Comparison of ENCODE assay signal across 21 cellular contexts in genomic region chrY:12215564-12216022, GRCh38.
DNase-seq lines count a peak whose midpoint lies in the region; ATAC-seq and TF ChIP-seq lines count a peak whose summit lies in the region.
"Had no signal": no experiment of that assay in that cellular context is flagged by ENCODE, and none has a peak within 500 bp of the region (broad histone marks: within the 10 kb centered on the region; RNA-seq: fewer than 3 reads in every experiment).

No MANE protein-coding gene starts in this region.

- H3K9me3 ChIP-seq in ovary: no peaks in the 10 kb centered on the region
- H3K9me3 ChIP-seq: MG63, mucosa of descending colon, neutrophil had no signal

- TF ChIP-seq CTCF in activated CD8-positive, alpha-beta T cell treated with anti-CD3 and anti-CD28 coated beads for 36 hours (IDR thresholded peaks at IDR 0.05): no peak
- TF ChIP-seq CTCF in ovary (IDR thresholded peaks at IDR 0.05): no peak

- H3K4me1 Mint-ChIP-seq in activated naive CD4-positive, alpha-beta T cell treated with anti-CD3 and anti-CD28 coated beads for 36 hours (ENCODE audit: low read depth): peaks cover 49% of the 10 kb centered on the region
- H3K4me1 Mint-ChIP-seq in activated CD8-positive, alpha-beta T cell treated with anti-CD3 and anti-CD28 coated beads for 36 hours (ENCODE audit: low read depth): peaks cover 62% of the 10 kb centered on the region
- peaks cover 59 to 69% (median 63%) of the 10 kb centered on the region in 4 donors for H3K4me1 Mint-ChIP-seq in naive thymus-derived CD8-positive, alpha-beta T cell
- H3K4me1 Mint-ChIP-seq: CD14-positive monocyte had no signal

- no peak overlapping the region for H3K4me3 ChIP-seq in ovary
- H3K4me3 ChIP-seq: left ventricle myocardium inferior, MG63, mucosa of descending colon had no signal

- CTCF ChIA-PET in activated naive CD4-positive, alpha-beta T cell treated with anti-CD3 and anti-CD28 coated beads for 36 hours (lab: Charles Lee): no interaction called here
- CTCF ChIA-PET in activated CD8-positive, alpha-beta T cell treated with anti-CD3 and anti-CD28 coated beads for 36 hours (lab: Charles Lee): no interaction called here

- no peak overlapping the region for H3K27ac ChIP-seq in ovary
- H3K27ac ChIP-seq: left ventricle myocardium inferior, neutrophil, RWPE1 had no signal

- no peaks in the 10 kb centered on the region for H3K4me1 ChIP-seq in ovary (ENCODE audit: insufficient read depth)
- H3K4me1 ChIP-seq: left ventricle myocardium inferior had no signal

- H3K9me3 Mint-ChIP-seq in activated naive CD4-positive, alpha-beta T cell treated with anti-CD3 and anti-CD28 coated beads for 36 hours: peaks cover 57% of the 10 kb centered on the region
- peaks cover 56% of the 10 kb centered on the region for H3K9me3 Mint-ChIP-seq in activated CD8-positive, alpha-beta T cell treated with anti-CD3 and anti-CD28 coated beads for 36 hours
- H3K9me3 Mint-ChIP-seq in naive thymus-derived CD8-positive, alpha-beta T cell: peaks cover 0 to 72% (median 28%) of the 10 kb centered on the region in 9 donors

- intact Hi-C loops in activated naive CD4-positive, alpha-beta T cell treated with anti-CD3 and anti-CD28 coated beads for 36 hours (cut with micrococcal nuclease): no loop called here
- intact Hi-C loops in activated CD8-positive, alpha-beta T cell treated with anti-CD3 and anti-CD28 coated beads for 36 hours (cut with micrococcal nuclease): no loop called here
- intact Hi-C loops in head of caudate nucleus (cut with DNase I): no loop called here
- intact Hi-C loops in ovary (cut with DNase I): no loop called here

- no peak for TF ChIP-seq EP300 in ovary (IDR thresholded peaks at IDR 0.05)

- no peaks in the 10 kb centered on the region for H3K27me3 ChIP-seq in ovary
- H3K27me3 ChIP-seq: MG63, neutrophil had no signal

- no peak overlapping the region for H3K4me3 Mint-ChIP-seq in activated naive CD4-positive, alpha-beta T cell treated with anti-CD3 and anti-CD28 coated beads for 36 hours
- H3K4me3 Mint-ChIP-seq in activated CD8-positive, alpha-beta T cell treated with anti-CD3 and anti-CD28 coated beads for 36 hours: no peak overlapping the region
- peak overlapping the region in 6 of 10 donors; percentile 38 to 79 (median 72) for H3K4me3 Mint-ChIP-seq in naive thymus-derived CD8-positive, alpha-beta T cell
- H3K4me3 Mint-ChIP-seq: CD14-positive monocyte had no signal

- H3K36me3 Mint-ChIP-seq in activated naive CD4-positive, alpha-beta T cell treated with anti-CD3 and anti-CD28 coated beads for 36 hours (ENCODE audit: low read depth): peaks cover 21% of the 10 kb centered on the region
- H3K36me3 Mint-ChIP-seq in activated CD8-positive, alpha-beta T cell treated with anti-CD3 and anti-CD28 coated beads for 36 hours (ENCODE audit: low read depth): peaks cover 56% of the 10 kb centered on the region
- H3K36me3 Mint-ChIP-seq in naive thymus-derived CD8-positive, alpha-beta T cell: peaks cover 0 to 58% (median 17%) of the 10 kb centered on the region in 3 donors
- H3K36me3 Mint-ChIP-seq: CD14-positive monocyte had no signal

- in situ Hi-C loops in KBM-7 (cut with MboI; ENCODE audit: low pct_unique_long_range_greater_than_20kb, low sequenced_read_pairs): no loop called here

- TF ChIP-seq POLR2A in ovary (IDR thresholded peaks at IDR 0.05): no peak

- peak; percentile 80 for ATAC-seq in activated CD8-positive, alpha-beta T cell treated with anti-CD3 and anti-CD28 coated beads for 36 hours
- peak; percentile 71 to 87 for ATAC-seq in naive thymus-derived CD8-positive, alpha-beta T cell
- ATAC-seq in GM19397 (IDR thresholded peaks at IDR 0.05; ENCODE audit: unreplicated experiment): no peak
- ATAC-seq: mucosa of descending colon had no signal

- no peaks in the 10 kb centered on the region for H3K27me3 Mint-ChIP-seq in activated naive CD4-positive, alpha-beta T cell treated with anti-CD3 and anti-CD28 coated beads for 36 hours (ENCODE audit: low read depth)
- no peaks in the 10 kb centered on the region for H3K27me3 Mint-ChIP-seq in activated CD8-positive, alpha-beta T cell treated with anti-CD3 and anti-CD28 coated beads for 36 hours
- no peaks in the 10 kb centered on the region for H3K27me3 Mint-ChIP-seq in naive thymus-derived CD8-positive, alpha-beta T cell

- H3K27ac Mint-ChIP-seq in activated naive CD4-positive, alpha-beta T cell treated with anti-CD3 and anti-CD28 coated beads for 36 hours: peak overlapping the region; percentile 61
- H3K27ac Mint-ChIP-seq in activated CD8-positive, alpha-beta T cell treated with anti-CD3 and anti-CD28 coated beads for 36 hours: peak overlapping the region; percentile 84
- H3K27ac Mint-ChIP-seq in naive thymus-derived CD8-positive, alpha-beta T cell: peak overlapping the region in 5 of 10 donors; percentile 90 to 96 (median 92)
- H3K27ac Mint-ChIP-seq: CD14-positive monocyte had no signal

- DNase-seq in activated naive CD4-positive, alpha-beta T cell treated with anti-CD3 and anti-CD28 coated beads for 36 hours: no peak
- no peak for DNase-seq in activated naive CD4-positive, alpha-beta T cell treated with Interleukin-2 at 50 U/mL for 16 hours
- DNase-seq in KBM-7 (peak; percentile 65), head of caudate nucleus (no peak), ovary (no peak)
- DNase-seq in activated CD8-positive, alpha-beta T cell treated with anti-CD3 and anti-CD28 coated beads for 36 hours: no peak
- DNase-seq in naive thymus-derived CD8-positive, alpha-beta T cell: peak in 3 of 10 donors; percentile 23 to 60 (median 45)
- DNase-seq: activated CD8-positive, alpha-beta memory T cell treated with anti-CD3 and anti-CD28 coated beads for 24 hours; activated effector memory CD4-positive, alpha-beta T cell treated with anti-CD3 and anti-CD28 coated beads, Interleukin-2, amount 50 U/mL, for 16 hours; effector CD8-positive, alpha-beta T cell; IMR-90; left ventricle myocardium inferior; MG63; mucosa of descending colon; NCI-H1694; NCI-H2227 treated with DMSO at 0.1 percent for 48 hours; stimulated activated CD4-positive, alpha-beta T cell treated with anti-CD3 and anti-CD28 coated beads, Interleukin-12 subunit alpha, Interleukin-12 subunit beta, amount 100 ng/mL, for 4 hours had no signal

- POLR2A ChIA-PET in activated CD8-positive, alpha-beta T cell treated with anti-CD3 and anti-CD28 coated beads for 36 hours (lab: Charles Lee): no interaction called here
- POLR2A ChIA-PET in naive thymus-derived CD8-positive, alpha-beta T cell (lab: Charles Lee): no interaction called here

- H3K36me3 ChIP-seq in ovary: no peaks in the 10 kb centered on the region
- H3K36me3 ChIP-seq: left ventricle myocardium inferior, MG63, neutrophil had no signal

Comparison
In these comparisons a context has a peak if more than half of its experiments do, and no peak if none do; other contexts are left out.
1. H3K4me3 Mint-ChIP-seq: peak in naive thymus-derived CD8-positive, alpha-beta T cell (6 of 10); none in activated naive CD4-positive, alpha-beta T cell treated with anti-CD3 and anti-CD28 coated beads for 36 hours (single experiment) and activated CD8-positive, alpha-beta T cell treated with anti-CD3 and anti-CD28 coated beads for 36 hours (single experiment).